Comparison of ENCODE assay signal across 25 cellular contexts in the genomic region with DNA sequence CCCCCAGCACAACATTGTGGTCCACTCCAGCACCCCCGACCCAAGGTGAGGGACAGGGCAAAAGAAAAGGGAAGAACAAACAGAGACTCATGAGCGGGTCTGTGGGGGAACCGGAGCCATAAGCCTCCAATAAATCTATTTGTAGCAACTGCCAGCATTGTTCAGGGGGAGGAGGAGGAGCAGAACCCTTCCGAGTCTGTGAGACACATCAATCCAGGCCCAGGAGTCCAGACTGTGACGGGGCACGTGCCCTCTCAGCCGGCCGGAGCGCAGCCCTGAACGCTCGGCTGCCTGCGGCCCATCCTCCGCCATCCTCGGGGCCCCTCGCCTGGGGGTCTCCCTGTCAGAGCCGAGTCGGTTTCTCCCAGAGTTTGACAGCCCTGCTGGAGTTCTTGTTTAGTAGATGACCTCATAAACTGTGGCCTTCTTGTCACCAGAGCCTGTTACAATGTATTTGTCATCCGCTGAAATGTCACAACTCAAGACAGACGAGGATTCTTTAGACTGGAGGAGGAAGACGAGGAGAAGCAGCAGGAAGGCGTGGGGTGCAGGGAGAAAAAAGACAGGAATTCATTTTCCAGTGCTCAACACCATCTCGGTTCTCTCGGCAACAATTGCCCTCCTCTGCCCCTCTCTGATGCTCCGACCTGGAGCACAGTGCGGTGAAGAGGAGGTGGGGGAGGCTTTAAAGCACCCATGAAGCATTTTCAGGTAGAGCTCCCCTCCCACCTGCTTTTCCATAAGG. TPM values are rescaled to one million over a fixed set of nuclear protein-coding genes. Genes with fewer than 3 reads are reported as not detected.
DNase-seq lines count a peak whose midpoint lies in the region; TF ChIP-seq lines count a peak whose summit lies in the region.
"Had no signal": no experiment of that assay in that cellular context is flagged by ENCODE, and none has a peak within 500 bp of the region (broad histone marks: within the 10 kb centered on the region; RNA-seq: fewer than 3 reads in every experiment).

No MANE protein-coding gene starts in this region.

- H3K27me3 ChIP-seq in BE2C (no peaks in the 10 kb centered on the region), muscle layer of colon (ENCODE audit: control insufficient read depth in 1 of 2, insufficient read depth in 2 of 2, low read length in 2 of 2) (no peaks in the 10 kb centered on the region), sigmoid colon (no peaks in the 10 kb centered on the region), brain microvascular endothelial cell (replicated peaks) (no peaks in the 10 kb centered on the region)

- 87 to 90% methylated on average over 25 of the region's 25 CpGs for WGBS in sigmoid colon, 2 donors

- DNase-seq in BE2C (peak; percentile 4), sigmoid colon (peak; percentile 54), amniotic stem cell (lab: John Stamatoyannopoulos, UW) (no peak), nucleus accumbens (lab: John Stamatoyannopoulos, UW) (no peak), brain microvascular endothelial cell (no peak), Calu3 (no peak)
- DNase-seq: activated CD4-positive, CD25-positive, alpha-beta regulatory T cell; activated CD8-positive, alpha-beta memory T cell treated with anti-CD3 and anti-CD28 coated beads, Interleukin-2, amount 10 ng/mL, durations not matched to agents 7 days and 5 days; left ventricle myocardium superior; MM.1S; natural killer cell; NCI-H1417; NCI-H2081; NCI-H2227 treated with DMSO at 0.1 percent for 48 hours; NCI-H526 treated with DMSO at 0.1 percent for 48 hours; stimulated activated CD4-positive, alpha-beta T cell treated with anti-CD3 and anti-CD28 coated beads, Interleukin-1b, Interleukin-23, amount 100 ng/mL, for 48 hours; T-helper 1 cell had no signal

- H3K4me1 ChIP-seq in BE2C (peaks cover 6% of the 10 kb centered on the region), muscle layer of colon (ENCODE audit: insufficient read depth, low read length) (peaks cover 11% of the 10 kb centered on the region), sigmoid colon (peaks cover 0 to 37% (median 21%) of the 10 kb centered on the region in 4 donors)

- H3K4me3 ChIP-seq in BE2C (ENCODE audit: low read depth, low read length) (no peak overlapping the region), muscle layer of colon (ENCODE audit: low read depth in 1 of 2, low read length in 2 of 2) (no peak overlapping the region), sigmoid colon (no peak overlapping the region), brain microvascular endothelial cell (ENCODE audit: low read depth, low read length) (no peak overlapping the region)
- H3K4me3 ChIP-seq: dorsolateral prefrontal cortex, skin epidermis had no signal

- H3K27me3 Mint-ChIP-seq in brain (no peaks in the 10 kb centered on the region), Calu3 (ENCODE audit: unreplicated experiment) (no peaks in the 10 kb centered on the region)
- H3K27me3 Mint-ChIP-seq: activated CD8-positive, alpha-beta memory T cell treated with anti-CD3 and anti-CD28 coated beads, Interleukin-2, amount 10 ng/mL, durations not matched to agents 7 days and 5 days; progenitor cell of endocrine pancreas; type B pancreatic cell had no signal

- H3K9ac ChIP-seq in muscle layer of colon (ENCODE audit: low read length): no peak overlapping the region
- H3K9ac ChIP-seq: KMS-11 had no signal

- CTCF ChIA-PET in Calu3 (lab: Charles Lee): no interaction called here

- no peaks in the 10 kb centered on the region for H3K9me3 Mint-ChIP-seq in brain
- no peaks in the 10 kb centered on the region for H3K9me3 Mint-ChIP-seq in Calu3 (ENCODE audit: low read depth, unreplicated experiment)
- H3K9me3 Mint-ChIP-seq: natural killer cell, type B pancreatic cell had no signal

- peaks cover 66% of the 10 kb centered on the region for H3K4me1 Mint-ChIP-seq in brain
- H3K4me1 Mint-ChIP-seq in Calu3 (ENCODE audit: low read depth, unreplicated experiment): no peaks in the 10 kb centered on the region
- H3K4me1 Mint-ChIP-seq: activated CD8-positive, alpha-beta memory T cell treated with anti-CD3 and anti-CD28 coated beads, Interleukin-2, amount 10 ng/mL, durations not matched to agents 7 days and 5 days had no signal

- no peaks in the 10 kb centered on the region for H3K9me3 ChIP-seq in BE2C
- H3K9me3 ChIP-seq in muscle layer of colon (ENCODE audit: low read length): no peaks in the 10 kb centered on the region
- H3K9me3 ChIP-seq in sigmoid colon: no peaks in the 10 kb centered on the region

- no peak for TF ChIP-seq EP300 in sigmoid colon (IDR thresholded peaks at IDR 0.05)

- H3K27ac ChIP-seq in muscle layer of colon (ENCODE audit: low read depth, low read length): peak overlapping the region; percentile 38
- H3K27ac ChIP-seq in sigmoid colon: peak overlapping the region in 3 of 4 donors; percentile 18 to 49 (median 30)
- no peak overlapping the region for H3K27ac ChIP-seq in brain microvascular endothelial cell
- H3K27ac ChIP-seq: C4-2B, KMS-11, skin epidermis had no signal

- intact Hi-C loops in sigmoid colon (cut with DNase I): no loop called here
- intact Hi-C loops in Calu3 (cut with micrococcal nuclease; ENCODE audit: unreplicated experiment): no loop called here

- peaks cover 45% of the 10 kb centered on the region for H3K36me3 ChIP-seq in BE2C
- peaks cover 64% of the 10 kb centered on the region for H3K36me3 ChIP-seq in muscle layer of colon (ENCODE audit: insufficient read depth, low read length)
- peaks cover 48 to 60% (median 51%) of the 10 kb centered on the region in 4 donors for H3K36me3 ChIP-seq in sigmoid colon
- peaks cover 52% of the 10 kb centered on the region for H3K36me3 ChIP-seq in brain microvascular endothelial cell (replicated peaks)

- TF ChIP-seq CTCF in BE2C (IDR thresholded peaks at IDR 0.05; ENCODE audit: low read depth, low read length) (no peak), brain (conservative IDR thresholded peaks at IDR 0.05) (no peak), sigmoid colon (IDR thresholded peaks at IDR 0.05) (no peak), brain microvascular endothelial cell (IDR thresholded peaks at IDR 0.05; ENCODE audit: low read depth, low read length, missing control alignments) (no peak), Calu3 (IDR thresholded peaks at IDR 0.05; ENCODE audit: unreplicated experiment) (no peak)

- in situ Hi-C loops in brain microvascular endothelial cell (cut with HindIII; ENCODE audit: low pct_ligation_motif_present, low sequenced_read_pairs): no loop called here

- H3K36me3 Mint-ChIP-seq in brain (peaks cover 63% of the 10 kb centered on the region), Calu3 (ENCODE audit: insufficient read depth, unreplicated experiment) (peaks cover 16% of the 10 kb centered on the region)
- H3K36me3 Mint-ChIP-seq: natural killer cell had no signal

- BruUV-seq in Calu3 (replicated peaks; lab: Mats Ljungman, UMichigan): no TSS peak

- H3K4me3 Mint-ChIP-seq in brain (no peak overlapping the region), Calu3 (ENCODE audit: low read depth, unreplicated experiment) (no peak overlapping the region)
- H3K4me3 Mint-ChIP-seq: activated CD8-positive, alpha-beta memory T cell treated with anti-CD3 and anti-CD28 coated beads, Interleukin-2, amount 10 ng/mL, durations not matched to agents 7 days and 5 days; natural killer cell; type B pancreatic cell had no signal

- H3K27ac Mint-ChIP-seq in brain: peak overlapping the region in 3 of 5 experiments; percentile 51 to 71 (median 54)
- no peak overlapping the region for H3K27ac Mint-ChIP-seq in Calu3 (ENCODE audit: unreplicated experiment)
- H3K27ac Mint-ChIP-seq: activated CD8-positive, alpha-beta memory T cell treated with anti-CD3 and anti-CD28 coated beads, Interleukin-2, amount 10 ng/mL, durations not matched to agents 7 days and 5 days; natural killer cell; progenitor cell of endocrine pancreas had no signal

- TF ChIP-seq POLR2A in sigmoid colon (IDR thresholded peaks at IDR 0.05): no peak

RNA-seq across cellular contexts. Expression of a gene that starts 47.8 kb away (rescaled TPM):
- polyA plus RNA-seq in BE2C (2012; ENCODE audit: insufficient read depth, insufficient read length, low read depth): 57.2 TPM
- polyA plus RNA-seq in brain (ENCODE audit: insufficient read depth, low read depth, low replicate concordance): 15.7 TPM
- 10 to 100 TPM; 49.5 to 82.0 (median 58.8) TPM for total RNA-seq in sigmoid colon
- polyA plus RNA-seq in sigmoid colon: 10 to 100 TPM; 16.8 to 39.3 (median 21.0) TPM
- 53.5 and 54.8 TPM in 2 replicates for total RNA-seq in Calu3 (2022)

Comparison
In these comparisons a context has a peak if more than half of its experiments do, and no peak if none do; other contexts are left out.
1. DNase-seq: peak in BE2C (single experiment) and sigmoid colon (single experiment); none in amniotic stem cell (single experiment), nucleus accumbens (0 of 56), brain microvascular endothelial cell (single experiment) and Calu3 (single experiment).